In the genomic region with DNA sequence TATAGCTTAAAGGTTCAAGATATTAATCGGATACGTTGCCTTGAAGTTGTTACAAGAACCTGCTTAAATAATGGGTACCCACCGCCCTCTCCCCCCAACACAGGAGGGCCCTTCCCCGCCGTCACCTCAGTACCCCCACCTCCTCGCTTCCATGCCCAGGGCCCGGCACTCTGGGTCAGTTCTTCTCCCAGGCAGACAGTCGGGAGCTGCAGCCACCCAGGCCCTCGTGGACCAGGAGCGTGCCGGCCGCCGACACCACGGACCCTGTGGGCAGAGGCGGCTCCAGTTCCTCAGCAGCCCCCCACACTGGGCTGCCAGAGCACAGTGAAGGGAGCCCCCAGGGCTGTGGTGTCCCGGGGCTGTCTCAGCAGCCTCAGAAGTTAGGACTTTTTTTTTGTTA, we compare ENCODE assay signal across 18 cellular contexts.
DNase-seq lines count a peak whose midpoint lies in the region; ATAC-seq lines count a peak whose summit lies in the region.
"Had no signal": no experiment of that assay in that cellular context is flagged by ENCODE, and none has a peak within 500 bp of the region (broad histone marks: within the 10 kb centered on the region; RNA-seq: fewer than 3 reads in every experiment).

No MANE protein-coding gene starts in this region.

- H3K9ac ChIP-seq in SK-N-MC (ENCODE audit: insufficient read length) (no peak overlapping the region), mesenchymal stem cell (ENCODE audit: low read length) (no peak overlapping the region)
- H3K9ac ChIP-seq: BLaER1 had no signal

- H3K36me3 Mint-ChIP-seq in T-helper 17 cell (ENCODE audit: low read depth): peaks cover 7% of the 10 kb centered on the region

- H3K14ac ChIP-seq in mesenchymal stem cell (ENCODE audit: low read length in 2 of 2): no peak overlapping the region

- 90% methylated on average over 16 of the region's 16 CpGs for WGBS in right cardiac atrium
- 98% methylated on average over 16 of the region's 16 CpGs for WGBS in mesenchymal stem cell

- no peak overlapping the region for H2AK5ac ChIP-seq in mesenchymal stem cell (ENCODE audit: low read length, severe bottlenecking)

- H3K4me3 ChIP-seq in right cardiac atrium (ENCODE audit: low read length): no peak overlapping the region
- no peak overlapping the region for H3K4me3 ChIP-seq in SK-N-MC
- H3K4me3 ChIP-seq in mesenchymal stem cell (ENCODE audit: insufficient read depth in 1 of 2, low read depth in 1 of 2, low read length in 2 of 2): no peak overlapping the region
- H3K4me3 ChIP-seq: BLaER1 had no signal

- H3K23ac ChIP-seq in mesenchymal stem cell (ENCODE audit: low read length in 2 of 2): no peak overlapping the region

- no peak overlapping the region for H2BK12ac ChIP-seq in mesenchymal stem cell (ENCODE audit: low read length in 2 of 2)

- H3K27ac Mint-ChIP-seq in T-helper 17 cell: peak overlapping the region; percentile 29
- H3K27ac Mint-ChIP-seq: CD4-positive, alpha-beta T cell; CD8-positive, alpha-beta T cell had no signal

- H3K4me1 Mint-ChIP-seq in T-helper 17 cell: peaks cover 7% of the 10 kb centered on the region

- H3K9me3 ChIP-seq in right cardiac atrium (ENCODE audit: control insufficient read depth, low read length) (no peaks in the 10 kb centered on the region), SK-N-MC (ENCODE audit: low read depth, low read length) (no peaks in the 10 kb centered on the region), T-helper 17 cell (ENCODE audit: control insufficient read depth, low read length, poor library complexity, severe bottlenecking) (no peaks in the 10 kb centered on the region), mesenchymal stem cell (ENCODE audit: control insufficient read depth, low read length) (no peaks in the 10 kb centered on the region)
- H3K9me3 ChIP-seq: BE2C, BLaER1, Caco-2 had no signal

- H3K4me1 ChIP-seq in right cardiac atrium (ENCODE audit: control insufficient read depth, insufficient read depth, low read length) (no peaks in the 10 kb centered on the region), mesenchymal stem cell (ENCODE audit: control insufficient read depth, insufficient read depth, low read depth, low read length) (peaks cover 9% of the 10 kb centered on the region)
- H3K4me1 ChIP-seq: BE2C had no signal

- H2BK15ac ChIP-seq in mesenchymal stem cell (ENCODE audit: low read depth, poor library complexity, severe bottlenecking): no peak overlapping the region

- H3K27ac ChIP-seq in right cardiac atrium (ENCODE audit: low read length): no peak overlapping the region
- H3K27ac ChIP-seq in SK-N-MC: 0 out of 2 replicates have a peak overlapping the region, but pooled peaks have one; percentile 16
- H3K27ac ChIP-seq in mesenchymal stem cell (ENCODE audit: low read length, poor library complexity, severe bottlenecking): no peak overlapping the region
- H3K27ac ChIP-seq: BLaER1 had no signal

- intact Hi-C loops in right cardiac atrium (cut with DNase I) (no loop called here), Right ventricle myocardium inferior (cut with DNase I) (no loop called here)

- ATAC-seq in right cardiac atrium (peak in 1 of 2 donors; percentile 9), Right ventricle myocardium inferior (no peak), T-helper 17 cell (no peak)
- ATAC-seq: CD8-positive, alpha-beta T cell had no signal

- no peak overlapping the region for H2BK5ac ChIP-seq in mesenchymal stem cell (ENCODE audit: low read depth, low read length, poor library complexity, severe bottlenecking)

- H4K8ac ChIP-seq in mesenchymal stem cell (ENCODE audit: low read length): no peak overlapping the region

- H4K91ac ChIP-seq in mesenchymal stem cell (ENCODE audit: low read length): peak overlapping the region; percentile 22

- peak in 2 of 3 donors; percentile 29 to 44 for DNase-seq in right cardiac atrium
- DNase-seq in Right ventricle myocardium inferior (ENCODE audit: missing footprints): no peak
- DNase-seq in SK-N-MC (ENCODE audit: low read depth, low spot score): no peak
- DNase-seq in T-helper 17 cell: no peak
- no peak for DNase-seq in mesenchymal stem cell
- DNase-seq in NCI-H1694 (lab: John Stamatoyannopoulos, UW): no peak
- DNase-seq in anterior cingulate cortex (lab: John Stamatoyannopoulos, UW): no peak
- DNase-seq in stimulated activated CD4-positive, alpha-beta T cell treated with anti-CD3 and anti-CD28 coated beads, Interleukin-12 subunit alpha, Interleukin-12 subunit beta, amount 100 ng/mL, for 4 hours: no peak
- DNase-seq: 8988T; ACHN; BE2C; Caco-2; Calu3; CD4-positive, alpha-beta T cell; CD8-positive, alpha-beta T cell; DMS79 treated with DMSO at 0.1 percent for 48 hours; GF-D8 had no signal

- peaks cover 6% of the 10 kb centered on the region; the same call in 1 of the 2 replicates for H3K36me3 ChIP-seq in SK-N-MC (ENCODE audit: insufficient read depth, low read length)
- peaks cover 36 to 38% of the 10 kb centered on the region in 2 experiments for H3K36me3 ChIP-seq in mesenchymal stem cell (ENCODE audit: control insufficient read depth in 1 of 2, insufficient read depth in 2 of 2, low read depth in 1 of 2, low read length in 2 of 2)

- H3K4me3 Mint-ChIP-seq in T-helper 17 cell: no peak overlapping the region
- H3K4me3 Mint-ChIP-seq: CD4-positive, alpha-beta T cell; CD8-positive, alpha-beta T cell had no signal

- no peak overlapping the region for H3K4me2 ChIP-seq in mesenchymal stem cell (ENCODE audit: low read length, poor library complexity, severe bottlenecking)
- H3K4me2 ChIP-seq: BLaER1 had no signal

- H3K18ac ChIP-seq in mesenchymal stem cell (ENCODE audit: low read depth in 1 of 2, low read length in 2 of 2): no peak overlapping the region

- H3K27me3 Mint-ChIP-seq in T-helper 17 cell: no peaks in the 10 kb centered on the region
- H3K27me3 Mint-ChIP-seq: CD4-positive, alpha-beta T cell had no signal

- H3K27me3 ChIP-seq in right cardiac atrium (ENCODE audit: control insufficient read depth, insufficient read depth): no peaks in the 10 kb centered on the region
- H3K27me3 ChIP-seq in mesenchymal stem cell (ENCODE audit: control insufficient read depth in 1 of 2, insufficient read depth in 1 of 2, low read length in 2 of 2): no peaks in the 10 kb centered on the region
- H3K27me3 ChIP-seq: BE2C, BLaER1 had no signal

- no peak overlapping the region for H3K4ac ChIP-seq in mesenchymal stem cell (ENCODE audit: low read depth in 1 of 2, low read length in 2 of 2)

- H2AFZ ChIP-seq in mesenchymal stem cell (ENCODE audit: low read depth, low read length): no peak overlapping the region

- H3K79me1 ChIP-seq in mesenchymal stem cell (replicated peaks; ENCODE audit: low read length, poor library complexity, severe bottlenecking): peaks cover 2% of the 10 kb centered on the region

- no peak overlapping the region for H2BK120ac ChIP-seq in mesenchymal stem cell (ENCODE audit: low read depth, low read length)

Comparison
In these comparisons a context has a peak if more than half of its experiments do, and no peak if none do; other contexts are left out.
1. DNase-seq: peak in right cardiac atrium (2 of 3); none in Right ventricle myocardium inferior (single experiment), SK-N-MC (single experiment), T-helper 17 cell (0 of 3), mesenchymal stem cell (single experiment), NCI-H1694 (single experiment), anterior cingulate cortex (0 of 58) and stimulated activated CD4-positive, alpha-beta T cell treated with anti-CD3 and anti-CD28 coated beads, Interleukin-12 subunit alpha, Interleukin-12 subunit beta, amount 100 ng/mL, for 4 hours (single experiment).